8 cellular contexts compared by ENCODE assay signal in the genomic region with DNA sequence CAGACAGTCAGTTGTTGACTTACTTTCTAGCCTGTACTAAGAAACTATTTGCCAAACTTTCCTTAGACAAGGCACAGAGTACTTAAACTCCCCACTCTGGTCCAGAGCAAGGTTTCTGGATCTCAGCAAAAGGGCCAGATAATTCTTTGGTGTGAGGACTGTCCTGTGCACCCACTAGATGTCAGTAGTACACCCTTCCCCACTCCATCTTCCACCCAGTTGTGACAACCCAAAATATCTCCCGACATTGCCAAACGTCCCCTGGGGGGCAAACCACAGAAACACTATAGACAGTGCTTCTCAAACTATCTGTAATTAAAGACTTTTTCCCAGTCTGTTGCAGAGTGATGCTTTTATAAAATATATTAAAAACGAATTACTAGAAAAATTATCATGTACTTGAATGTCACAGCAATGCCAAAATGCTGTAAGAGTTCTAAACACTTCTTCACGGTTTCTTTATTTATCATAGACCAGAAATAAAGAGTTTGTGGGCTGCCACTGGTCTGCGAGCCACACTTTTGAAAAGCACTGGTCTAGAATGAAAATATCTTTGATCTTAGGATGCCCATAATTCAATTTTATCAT.
A peak's percentile ranks its signal among the peaks of the same experiment; 100 is the strongest.
DNase-seq lines count a peak whose midpoint lies in the region; ATAC-seq and TF ChIP-seq lines count a peak whose summit lies in the region.

No MANE protein-coding gene starts in this region.

- no peaks in the 10 kb centered on the region for H3K9me3 ChIP-seq in SJCRH30 (replicated peaks)

- peak; percentile 92 for TF ChIP-seq CTCF in fibroblast of mammary gland (conservative IDR thresholded peaks at IDR 0.05; ENCODE audit: control insufficient read depth, insufficient read depth, low read depth, low read length)

- ATAC-seq in GM19467 (IDR thresholded peaks at IDR 0.05; ENCODE audit: unreplicated experiment): peak; percentile 83
- peak; percentile 80 for ATAC-seq in HG03558 (IDR thresholded peaks at IDR 0.05; ENCODE audit: extremely low read depth, unreplicated experiment)
- no peak for ATAC-seq in HG02884 (IDR thresholded peaks at IDR 0.05; ENCODE audit: unreplicated experiment)

- DNase-seq in NCI-H82 (lab: John Stamatoyannopoulos, UW): peak; percentile 48
- DNase-seq in NCI-H82 treated with DMSO at 0.1 percent for 48 hours (lab: John Stamatoyannopoulos, UW; ENCODE audit: unreplicated experiment): no peak
- peak; percentile 37 to 67 for DNase-seq in SJCRH30
- peak; percentile 60 for DNase-seq in fibroblast of mammary gland (ENCODE audit: low read depth)
- DNase-seq in pons (ENCODE audit: low spot score): peak; percentile 45

- H3K4me1 ChIP-seq in SJCRH30: peaks cover 3% of the 10 kb centered on the region

- H3K27ac ChIP-seq in SJCRH30: no peak overlapping the region

- H3K27me3 ChIP-seq in SJCRH30: no peaks in the 10 kb centered on the region

- no peak overlapping the region for H3K4me3 ChIP-seq in SJCRH30
- no peak overlapping the region for H3K4me3 ChIP-seq in fibroblast of mammary gland (ENCODE audit: control insufficient read depth, low read depth, low read length)

- no peaks in the 10 kb centered on the region for H3K36me3 ChIP-seq in SJCRH30
